1 cellular context compared by ENCODE assay signal in the genomic region with DNA sequence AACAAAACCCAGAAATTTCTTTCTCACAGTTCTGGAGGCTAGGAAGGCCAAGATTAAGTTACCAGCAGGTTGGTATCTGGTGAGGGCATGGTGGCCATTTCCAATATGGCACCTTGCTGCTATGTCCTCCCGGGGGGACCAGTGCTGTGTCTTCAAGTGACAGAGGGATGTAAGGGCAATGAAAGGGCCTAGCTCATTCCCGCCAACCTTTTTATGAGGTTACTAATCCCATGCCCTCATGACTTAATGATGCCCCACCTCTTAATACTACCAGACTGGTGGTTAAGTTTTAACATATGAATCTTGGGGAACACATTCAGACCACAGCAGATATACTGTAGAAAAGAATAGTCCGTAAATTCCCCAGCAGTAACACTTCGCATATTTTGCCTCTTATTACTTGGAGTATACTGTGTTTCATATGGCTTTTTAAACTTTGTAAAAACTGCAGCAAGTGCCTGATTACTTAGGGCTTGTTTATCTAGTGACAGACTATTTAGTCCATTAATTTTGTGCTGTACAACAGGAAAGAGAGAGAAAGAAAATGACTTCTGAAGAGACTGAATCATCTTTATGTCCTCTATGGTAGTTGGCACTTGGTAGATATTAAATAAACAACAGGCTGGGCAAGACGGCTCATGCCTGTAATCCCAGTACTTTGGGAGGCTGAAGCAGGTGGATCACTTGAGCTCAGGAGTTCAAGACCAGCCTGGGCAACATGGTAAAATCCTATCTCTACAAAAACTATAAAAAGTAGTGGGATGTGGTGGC. TPM values are rescaled to one million over a fixed set of nuclear protein-coding genes. Genes with fewer than 3 reads are reported as not detected.
"Had no signal": no experiment of that assay in that cellular context is flagged by ENCODE, and none has a peak within 500 bp of the region (broad histone marks: within the 10 kb centered on the region; RNA-seq: fewer than 3 reads in every experiment).

No MANE protein-coding gene starts in this region.

RNA-seq across cellular contexts. Expression of a gene that starts 26.2 kb away (rescaled TPM):
- total RNA-seq: activated naive CD8-positive, alpha-beta T cell treated with anti-CD3 and anti-CD28 coated beads for 36 hours had no signal
